19 cellular contexts compared by ENCODE assay signal in the genomic region with DNA sequence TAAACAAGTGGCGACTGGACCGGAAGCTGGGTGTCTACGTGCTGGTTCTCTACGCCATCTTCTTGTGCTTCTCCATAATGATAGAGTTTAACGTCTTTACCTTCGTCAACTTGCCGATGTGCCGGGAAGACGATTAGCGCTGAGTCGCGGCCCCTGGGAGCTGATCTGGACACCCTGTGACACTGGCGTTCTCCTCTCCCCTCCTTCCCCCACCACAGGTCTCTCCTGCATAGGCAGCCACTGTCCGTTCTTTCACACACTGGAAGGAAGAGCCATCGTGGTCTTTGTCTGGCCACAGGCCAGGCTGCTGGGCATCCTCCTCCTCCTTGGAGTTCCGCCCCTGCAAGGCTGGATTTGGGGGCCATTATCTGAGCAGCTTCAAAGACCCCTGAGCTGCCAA. TPM values are rescaled to one million over a fixed set of nuclear protein-coding genes. Genes with fewer than 3 reads are reported as not detected.
"Had no signal": no experiment of that assay in that cellular context is flagged by ENCODE, and none has a peak within 500 bp of the region (broad histone marks: within the 10 kb centered on the region; RNA-seq: fewer than 3 reads in every experiment).

No MANE protein-coding gene starts in this region.

- H3K27ac ChIP-seq: ovary, right atrium auricular region, sigmoid colon, skin epidermis, thyroid gland had no signal

- H3K4me1 ChIP-seq: sigmoid colon, thyroid gland had no signal

- DNase-seq: dermis blood vessel endothelial cell; effector CD4-positive, alpha-beta T cell; erythroblast; hippocampal formation; left colon; left ventricle myocardium superior; mucosa of descending colon; naive thymus-derived CD8-positive, alpha-beta T cell; ovary; sigmoid colon; stimulated activated CD4-positive, alpha-beta T cell treated with anti-CD3 and anti-CD28 coated beads, Interleukin-12 subunit alpha, Interleukin-12 subunit beta, amount 100 ng/mL, for 4 hours; stimulated activated naive CD4-positive, alpha-beta T cell treated with Interleukin-2 at 50 U/mL for 16 hours; thyroid gland had no signal

- H3K4me3 ChIP-seq: heart left ventricle, lung, mucosa of descending colon, ovary, right atrium auricular region, sigmoid colon, skin epidermis, thyroid gland, upper lobe of left lung had no signal

- H3K9me3 ChIP-seq: heart left ventricle, mucosa of descending colon, ovary, right atrium auricular region, sigmoid colon, thyroid gland, upper lobe of left lung had no signal

- H3K27me3 ChIP-seq: heart left ventricle, ovary, right atrium auricular region, sigmoid colon, thyroid gland, upper lobe of left lung had no signal

- H3K36me3 ChIP-seq: heart left ventricle, ovary, right atrium auricular region, sigmoid colon, thyroid gland, upper lobe of left lung had no signal

RNA-seq across cellular contexts. Expression of a gene that starts 20.1 kb away (rescaled TPM):
- polyA plus RNA-seq: neural cell had no signal
